ENCODE assay signal across 17 cellular contexts in genomic region chr2:133508546-133509165, GRCh38.
"Had no signal": no experiment of that assay in that cellular context is flagged by ENCODE, and none has a peak within 500 bp of the region (broad histone marks: within the 10 kb centered on the region; RNA-seq: fewer than 3 reads in every experiment).

No MANE protein-coding gene starts in this region.

- H3K27ac Mint-ChIP-seq: activated naive CD4-positive, alpha-beta T cell treated with anti-CD3 and anti-CD28 coated beads, Interleukin-2, amount 50 U/mL, for 72 hours; activated T-helper 1 cell treated with anti-CD3 and anti-CD28 coated beads, Interleukin-12 subunit alpha, Interleukin-12 subunit beta, Interleukin-2, Interleukin-4 antibody, amounts not matched to agents 30 ng/mL and 10 ng/mL and 1 ng/mL, durations not matched to agents 14 hours and 24 hours and 36 hours; dendritic cell treated with granulocyte-macrophage colony-stimulating factor and Interleukin-4, amounts not matched to agents 40 ng/mL and 50 ng/mL, for 4 days; nephron progenitor cell; progenitor cell of endocrine pancreas had no signal

- DNase-seq: activated CD4-positive, alpha-beta T cell treated with anti-CD3 and anti-CD28 coated beads, Interleukin-2, amount 50 U/mL, for 4 hours; activated gamma-delta T cell treated with Interleukin-2 at 50 U/mL for 16 hours; activated T-cell treated with anti-CD3 and anti-CD28 coated beads for 4 hours; adrenal gland; effector CD8-positive, alpha-beta T cell; esophagus squamous epithelium; heart right ventricle; kidney glomerular epithelial cell; left ventricle myocardium inferior; mammary epithelial cell; nephron progenitor cell; stimulated activated naive CD8-positive, alpha-beta T cell treated with anti-CD3 and anti-CD28 coated beads, Interleukin-15, Interleukin-2, amounts not matched to agents 100 U/mL and 50 U/mL, for 24 hours; substantia nigra had no signal

- H3K27me3 Mint-ChIP-seq: dendritic cell treated with granulocyte-macrophage colony-stimulating factor and Interleukin-4, amounts not matched to agents 40 ng/mL and 50 ng/mL, for 4 days had no signal

- H3K4me3 Mint-ChIP-seq: activated T-helper 1 cell treated with anti-CD3 and anti-CD28 coated beads, Interleukin-12 subunit alpha, Interleukin-12 subunit beta, Interleukin-2, Interleukin-4 antibody, amounts not matched to agents 30 ng/mL and 10 ng/mL and 1 ng/mL, durations not matched to agents 14 hours and 24 hours and 36 hours; dendritic cell treated with granulocyte-macrophage colony-stimulating factor and Interleukin-4, amounts not matched to agents 40 ng/mL and 50 ng/mL, for 4 days; nephron progenitor cell had no signal

- H3K9me3 Mint-ChIP-seq: activated T-helper 1 cell treated with anti-CD3 and anti-CD28 coated beads, Interleukin-12 subunit alpha, Interleukin-12 subunit beta, Interleukin-2, Interleukin-4 antibody, amounts not matched to agents 30 ng/mL and 10 ng/mL and 1 ng/mL, durations not matched to agents 14 hours and 24 hours and 36 hours; dendritic cell treated with granulocyte-macrophage colony-stimulating factor and Interleukin-4, amounts not matched to agents 40 ng/mL and 50 ng/mL, for 4 days; nephron progenitor cell had no signal
